2 cellular contexts compared by ENCODE assay signal in genomic region chr7:122457969-122458368, GRCh38.
TF ChIP-seq lines count a peak whose summit lies in the region.

No MANE protein-coding gene starts in this region.

TF ChIP-seq in GM23338, 12 proteins besides CTCF, POLR2A, EP300 and RAD21 (continued from another document):
- TF ChIP-seq, protein P1, sequence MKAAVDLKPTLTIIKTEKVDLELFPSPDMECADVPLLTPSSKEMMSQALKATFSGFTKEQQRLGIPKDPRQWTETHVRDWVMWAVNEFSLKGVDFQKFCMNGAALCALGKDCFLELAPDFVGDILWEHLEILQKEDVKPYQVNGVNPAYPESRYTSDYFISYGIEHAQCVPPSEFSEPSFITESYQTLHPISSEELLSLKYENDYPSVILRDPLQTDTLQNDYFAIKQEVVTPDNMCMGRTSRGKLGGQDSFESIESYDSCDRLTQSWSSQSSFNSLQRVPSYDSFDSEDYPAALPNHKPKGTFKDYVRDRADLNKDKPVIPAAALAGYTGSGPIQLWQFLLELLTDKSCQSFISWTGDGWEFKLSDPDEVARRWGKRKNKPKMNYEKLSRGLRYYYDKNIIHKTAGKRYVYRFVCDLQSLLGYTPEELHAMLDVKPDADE (IDR thresholded peaks at IDR 0.05) = no peak
- no peak for TF ChIP-seq ZNF114 (CRISPR knock-in tag; IDR thresholded peaks at IDR 0.05)
- TF ChIP-seq EZH2phosphoT487 (IDR thresholded peaks at IDR 0.05; ENCODE audit: unreplicated experiment) = no peak
- no peak for TF ChIP-seq NANOG (IDR thresholded peaks at IDR 0.05; ENCODE audit: borderline replicate concordance)
- TF ChIP-seq, protein P2, sequence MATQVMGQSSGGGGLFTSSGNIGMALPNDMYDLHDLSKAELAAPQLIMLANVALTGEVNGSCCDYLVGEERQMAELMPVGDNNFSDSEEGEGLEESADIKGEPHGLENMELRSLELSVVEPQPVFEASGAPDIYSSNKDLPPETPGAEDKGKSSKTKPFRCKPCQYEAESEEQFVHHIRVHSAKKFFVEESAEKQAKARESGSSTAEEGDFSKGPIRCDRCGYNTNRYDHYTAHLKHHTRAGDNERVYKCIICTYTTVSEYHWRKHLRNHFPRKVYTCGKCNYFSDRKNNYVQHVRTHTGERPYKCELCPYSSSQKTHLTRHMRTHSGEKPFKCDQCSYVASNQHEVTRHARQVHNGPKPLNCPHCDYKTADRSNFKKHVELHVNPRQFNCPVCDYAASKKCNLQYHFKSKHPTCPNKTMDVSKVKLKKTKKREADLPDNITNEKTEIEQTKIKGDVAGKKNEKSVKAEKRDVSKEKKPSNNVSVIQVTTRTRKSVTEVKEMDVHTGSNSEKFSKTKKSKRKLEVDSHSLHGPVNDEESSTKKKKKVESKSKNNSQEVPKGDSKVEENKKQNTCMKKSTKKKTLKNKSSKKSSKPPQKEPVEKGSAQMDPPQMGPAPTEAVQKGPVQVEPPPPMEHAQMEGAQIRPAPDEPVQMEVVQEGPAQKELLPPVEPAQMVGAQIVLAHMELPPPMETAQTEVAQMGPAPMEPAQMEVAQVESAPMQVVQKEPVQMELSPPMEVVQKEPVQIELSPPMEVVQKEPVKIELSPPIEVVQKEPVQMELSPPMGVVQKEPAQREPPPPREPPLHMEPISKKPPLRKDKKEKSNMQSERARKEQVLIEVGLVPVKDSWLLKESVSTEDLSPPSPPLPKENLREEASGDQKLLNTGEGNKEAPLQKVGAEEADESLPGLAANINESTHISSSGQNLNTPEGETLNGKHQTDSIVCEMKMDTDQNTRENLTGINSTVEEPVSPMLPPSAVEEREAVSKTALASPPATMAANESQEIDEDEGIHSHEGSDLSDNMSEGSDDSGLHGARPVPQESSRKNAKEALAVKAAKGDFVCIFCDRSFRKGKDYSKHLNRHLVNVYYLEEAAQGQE (IDR thresholded peaks at IDR 0.05; ENCODE audit: unreplicated experiment) = no peak
- TF ChIP-seq JUNB (IDR thresholded peaks at IDR 0.05; ENCODE audit: unreplicated experiment) = no peak
- TF ChIP-seq, protein P3, sequence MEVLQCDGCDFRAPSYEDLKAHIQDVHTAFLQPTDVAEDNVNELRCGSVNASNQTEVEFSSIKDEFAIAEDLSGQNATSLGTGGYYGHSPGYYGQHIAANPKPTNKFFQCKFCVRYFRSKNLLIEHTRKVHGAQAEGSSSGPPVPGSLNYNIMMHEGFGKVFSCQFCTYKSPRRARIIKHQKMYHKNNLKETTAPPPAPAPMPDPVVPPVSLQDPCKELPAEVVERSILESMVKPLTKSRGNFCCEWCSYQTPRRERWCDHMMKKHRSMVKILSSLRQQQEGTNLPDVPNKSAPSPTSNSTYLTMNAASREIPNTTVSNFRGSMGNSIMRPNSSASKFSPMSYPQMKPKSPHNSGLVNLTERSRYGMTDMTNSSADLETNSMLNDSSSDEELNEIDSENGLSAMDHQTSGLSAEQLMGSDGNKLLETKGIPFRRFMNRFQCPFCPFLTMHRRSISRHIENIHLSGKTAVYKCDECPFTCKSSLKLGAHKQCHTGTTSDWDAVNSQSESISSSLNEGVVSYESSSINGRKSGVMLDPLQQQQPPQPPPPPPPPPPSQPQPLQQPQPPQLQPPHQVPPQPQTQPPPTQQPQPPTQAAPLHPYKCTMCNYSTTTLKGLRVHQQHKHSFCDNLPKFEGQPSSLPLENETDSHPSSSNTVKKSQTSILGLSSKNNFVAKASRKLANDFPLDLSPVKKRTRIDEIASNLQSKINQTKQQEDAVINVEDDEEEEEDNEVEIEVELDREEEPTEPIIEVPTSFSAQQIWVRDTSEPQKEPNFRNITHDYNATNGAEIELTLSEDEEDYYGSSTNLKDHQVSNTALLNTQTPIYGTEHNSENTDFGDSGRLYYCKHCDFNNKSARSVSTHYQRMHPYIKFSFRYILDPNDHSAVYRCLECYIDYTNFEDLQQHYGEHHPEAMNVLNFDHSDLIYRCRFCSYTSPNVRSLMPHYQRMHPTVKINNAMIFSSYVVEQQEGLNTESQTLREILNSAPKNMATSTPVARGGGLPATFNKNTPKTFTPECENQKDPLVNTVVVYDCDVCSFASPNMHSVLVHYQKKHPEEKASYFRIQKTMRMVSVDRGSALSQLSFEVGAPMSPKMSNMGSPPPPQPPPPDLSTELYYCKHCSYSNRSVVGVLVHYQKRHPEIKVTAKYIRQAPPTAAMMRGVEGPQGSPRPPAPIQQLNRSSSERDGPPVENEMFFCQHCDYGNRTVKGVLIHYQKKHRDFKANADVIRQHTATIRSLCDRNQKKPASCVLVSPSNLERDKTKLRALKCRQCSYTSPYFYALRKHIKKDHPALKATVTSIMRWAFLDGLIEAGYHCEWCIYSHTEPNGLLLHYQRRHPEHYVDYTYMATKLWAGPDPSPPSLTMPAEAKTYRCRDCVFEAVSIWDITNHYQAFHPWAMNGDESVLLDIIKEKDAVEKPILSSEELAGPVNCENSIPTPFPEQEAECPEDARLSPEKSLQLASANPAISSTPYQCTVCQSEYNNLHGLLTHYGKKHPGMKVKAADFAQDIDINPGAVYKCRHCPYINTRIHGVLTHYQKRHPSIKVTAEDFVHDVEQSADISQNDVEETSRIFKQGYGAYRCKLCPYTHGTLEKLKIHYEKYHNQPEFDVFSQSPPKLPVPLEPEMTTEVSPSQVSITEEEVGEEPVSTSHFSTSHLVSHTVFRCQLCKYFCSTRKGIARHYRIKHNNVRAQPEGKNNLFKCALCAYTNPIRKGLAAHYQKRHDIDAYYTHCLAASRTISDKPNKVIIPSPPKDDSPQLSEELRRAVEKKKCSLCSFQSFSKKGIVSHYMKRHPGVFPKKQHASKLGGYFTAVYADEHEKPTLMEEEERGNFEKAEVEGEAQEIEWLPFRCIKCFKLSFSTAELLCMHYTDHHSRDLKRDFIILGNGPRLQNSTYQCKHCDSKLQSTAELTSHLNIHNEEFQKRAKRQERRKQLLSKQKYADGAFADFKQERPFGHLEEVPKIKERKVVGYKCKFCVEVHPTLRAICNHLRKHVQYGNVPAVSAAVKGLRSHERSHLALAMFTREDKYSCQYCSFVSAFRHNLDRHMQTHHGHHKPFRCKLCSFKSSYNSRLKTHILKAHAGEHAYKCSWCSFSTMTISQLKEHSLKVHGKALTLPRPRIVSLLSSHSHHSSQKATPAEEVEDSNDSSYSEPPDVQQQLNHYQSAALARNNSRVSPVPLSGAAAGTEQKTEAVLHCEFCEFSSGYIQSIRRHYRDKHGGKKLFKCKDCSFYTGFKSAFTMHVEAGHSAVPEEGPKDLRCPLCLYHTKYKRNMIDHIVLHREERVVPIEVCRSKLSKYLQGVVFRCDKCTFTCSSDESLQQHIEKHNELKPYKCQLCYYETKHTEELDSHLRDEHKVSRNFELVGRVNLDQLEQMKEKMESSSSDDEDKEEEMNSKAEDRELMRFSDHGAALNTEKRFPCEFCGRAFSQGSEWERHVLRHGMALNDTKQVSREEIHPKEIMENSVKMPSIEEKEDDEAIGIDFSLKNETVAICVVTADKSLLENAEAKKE (CRISPR knock-in tag; IDR thresholded peaks at IDR 0.05) = no peak
- TF ChIP-seq CREB1 (CRISPR knock-in tag; IDR thresholded peaks at IDR 0.05; ENCODE audit: low read depth) = no peak
- TF ChIP-seq POLR2AphosphoS5 (IDR thresholded peaks at IDR 0.05; ENCODE audit: low read depth) = no peak
- no peak for TF ChIP-seq ZNF331 (CRISPR knock-in tag; IDR thresholded peaks at IDR 0.05; ENCODE audit: low read depth)

TF ChIP-seq in WTC11, 78 proteins besides CTCF, POLR2A, EP300 and RAD21 (continued from another document):
- TF ChIP-seq, protein P4, sequence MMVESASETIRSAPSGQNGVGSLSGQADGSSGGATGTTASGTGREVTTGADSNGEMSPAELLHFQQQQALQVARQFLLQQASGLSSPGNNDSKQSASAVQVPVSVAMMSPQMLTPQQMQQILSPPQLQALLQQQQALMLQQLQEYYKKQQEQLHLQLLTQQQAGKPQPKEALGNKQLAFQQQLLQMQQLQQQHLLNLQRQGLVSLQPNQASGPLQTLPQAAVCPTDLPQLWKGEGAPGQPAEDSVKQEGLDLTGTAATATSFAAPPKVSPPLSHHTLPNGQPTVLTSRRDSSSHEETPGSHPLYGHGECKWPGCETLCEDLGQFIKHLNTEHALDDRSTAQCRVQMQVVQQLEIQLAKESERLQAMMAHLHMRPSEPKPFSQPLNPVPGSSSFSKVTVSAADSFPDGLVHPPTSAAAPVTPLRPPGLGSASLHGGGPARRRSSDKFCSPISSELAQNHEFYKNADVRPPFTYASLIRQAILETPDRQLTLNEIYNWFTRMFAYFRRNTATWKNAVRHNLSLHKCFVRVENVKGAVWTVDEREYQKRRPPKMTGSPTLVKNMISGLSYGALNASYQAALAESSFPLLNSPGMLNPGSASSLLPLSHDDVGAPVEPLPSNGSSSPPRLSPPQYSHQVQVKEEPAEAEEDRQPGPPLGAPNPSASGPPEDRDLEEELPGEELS (CRISPR knock-in tag; IDR thresholded peaks at IDR 0.05) = no peak
- TF ChIP-seq ZBTB21 (CRISPR knock-in tag; IDR thresholded peaks at IDR 0.05; ENCODE audit: borderline replicate concordance) (no peak), TCF7 (CRISPR knock-in tag; IDR thresholded peaks at IDR 0.05; ENCODE audit: low read depth) (no peak), CREM (CRISPR knock-in tag; IDR thresholded peaks at IDR 0.05) (no peak), ZNF121 (CRISPR knock-in tag; IDR thresholded peaks at IDR 0.05) (no peak)
- TF ChIP-seq, protein P5, sequence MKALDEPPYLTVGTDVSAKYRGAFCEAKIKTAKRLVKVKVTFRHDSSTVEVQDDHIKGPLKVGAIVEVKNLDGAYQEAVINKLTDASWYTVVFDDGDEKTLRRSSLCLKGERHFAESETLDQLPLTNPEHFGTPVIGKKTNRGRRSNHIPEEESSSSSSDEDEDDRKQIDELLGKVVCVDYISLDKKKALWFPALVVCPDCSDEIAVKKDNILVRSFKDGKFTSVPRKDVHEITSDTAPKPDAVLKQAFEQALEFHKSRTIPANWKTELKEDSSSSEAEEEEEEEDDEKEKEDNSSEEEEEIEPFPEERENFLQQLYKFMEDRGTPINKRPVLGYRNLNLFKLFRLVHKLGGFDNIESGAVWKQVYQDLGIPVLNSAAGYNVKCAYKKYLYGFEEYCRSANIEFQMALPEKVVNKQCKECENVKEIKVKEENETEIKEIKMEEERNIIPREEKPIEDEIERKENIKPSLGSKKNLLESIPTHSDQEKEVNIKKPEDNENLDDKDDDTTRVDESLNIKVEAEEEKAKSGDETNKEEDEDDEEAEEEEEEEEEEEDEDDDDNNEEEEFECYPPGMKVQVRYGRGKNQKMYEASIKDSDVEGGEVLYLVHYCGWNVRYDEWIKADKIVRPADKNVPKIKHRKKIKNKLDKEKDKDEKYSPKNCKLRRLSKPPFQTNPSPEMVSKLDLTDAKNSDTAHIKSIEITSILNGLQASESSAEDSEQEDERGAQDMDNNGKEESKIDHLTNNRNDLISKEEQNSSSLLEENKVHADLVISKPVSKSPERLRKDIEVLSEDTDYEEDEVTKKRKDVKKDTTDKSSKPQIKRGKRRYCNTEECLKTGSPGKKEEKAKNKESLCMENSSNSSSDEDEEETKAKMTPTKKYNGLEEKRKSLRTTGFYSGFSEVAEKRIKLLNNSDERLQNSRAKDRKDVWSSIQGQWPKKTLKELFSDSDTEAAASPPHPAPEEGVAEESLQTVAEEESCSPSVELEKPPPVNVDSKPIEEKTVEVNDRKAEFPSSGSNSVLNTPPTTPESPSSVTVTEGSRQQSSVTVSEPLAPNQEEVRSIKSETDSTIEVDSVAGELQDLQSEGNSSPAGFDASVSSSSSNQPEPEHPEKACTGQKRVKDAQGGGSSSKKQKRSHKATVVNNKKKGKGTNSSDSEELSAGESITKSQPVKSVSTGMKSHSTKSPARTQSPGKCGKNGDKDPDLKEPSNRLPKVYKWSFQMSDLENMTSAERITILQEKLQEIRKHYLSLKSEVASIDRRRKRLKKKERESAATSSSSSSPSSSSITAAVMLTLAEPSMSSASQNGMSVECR (CRISPR knock-in tag; IDR thresholded peaks at IDR 0.05; ENCODE audit: borderline replicate concordance) = no peak
